18 cellular contexts compared by ENCODE assay signal in genomic region chr12:75360920-75361319, GRCh38. TPM values are rescaled to one million over a fixed set of nuclear protein-coding genes. Genes with fewer than 3 reads are reported as not detected.
A peak's percentile ranks its signal among the peaks of the same experiment; 100 is the strongest.
DNase-seq lines count a peak whose midpoint lies in the region; ATAC-seq and TF ChIP-seq lines count a peak whose summit lies in the region.
"Had no signal": no experiment of that assay in that cellular context is flagged by ENCODE, and none has a peak within 500 bp of the region (broad histone marks: within the 10 kb centered on the region; RNA-seq: fewer than 3 reads in every experiment).

No MANE protein-coding gene starts in this region.

- CTCF ChIA-PET in activated naive CD4-positive, alpha-beta T cell treated with anti-CD3 and anti-CD28 coated beads, Interleukin-2, amount 10 ng/mL, durations not matched to agents 7 days and 5 days (lab: Charles Lee): interaction anchor here (1.2 kb wide), 1 partner anchor 27 kb away, joined by 3 read pairs; the partner anchor contains the start of gene GLIPR1L1

- H3K27me3 ChIP-seq in smooth muscle cell (ENCODE audit: low read depth) (no peaks in the 10 kb centered on the region), MG63 (no peaks in the 10 kb centered on the region)
- H3K27me3 ChIP-seq: Peyer's patch had no signal

- no peak for TF ChIP-seq CTCF in smooth muscle cell (IDR thresholded peaks at IDR 0.05; ENCODE audit: borderline replicate concordance, insufficient read depth, poor library complexity, severe bottlenecking)

- H3K27me3 Mint-ChIP-seq in activated naive CD4-positive, alpha-beta T cell treated with anti-CD3 and anti-CD28 coated beads, Interleukin-2, amount 10 ng/mL, durations not matched to agents 7 days and 5 days: no peaks in the 10 kb centered on the region
- no peaks in the 10 kb centered on the region for H3K27me3 Mint-ChIP-seq in activated T-helper 1 cell treated with anti-CD3 and anti-CD28 coated beads, Interleukin-12 subunit alpha, Interleukin-12 subunit beta, Interleukin-2, Interleukin-4 antibody, amounts not matched to agents 30 ng/mL and 10 ng/mL and 1 ng/mL, durations not matched to agents 14 hours and 24 hours and 36 hours (ENCODE audit: insufficient read depth)

- no peaks in the 10 kb centered on the region for H4K20me1 ChIP-seq in smooth muscle cell (ENCODE audit: low read depth)

- no peaks in the 10 kb centered on the region for H3K4me1 Mint-ChIP-seq in activated naive CD4-positive, alpha-beta T cell treated with anti-CD3 and anti-CD28 coated beads, Interleukin-2, amount 10 ng/mL, durations not matched to agents 7 days and 5 days
- peaks cover 13% of the 10 kb centered on the region for H3K4me1 Mint-ChIP-seq in activated T-helper 1 cell treated with anti-CD3 and anti-CD28 coated beads, Interleukin-12 subunit alpha, Interleukin-12 subunit beta, Interleukin-2, Interleukin-4 antibody, amounts not matched to agents 30 ng/mL and 10 ng/mL and 1 ng/mL, durations not matched to agents 14 hours and 24 hours and 36 hours (ENCODE audit: low read depth)
- H3K4me1 Mint-ChIP-seq in stimulated activated effector memory CD8-positive, alpha-beta T cell treated with anti-CD3 and anti-CD28 coated beads, Interleukin-12 subunit alpha, Interleukin-12 subunit beta, amount 100 ng/mL, for 72 hours: peaks cover 14% of the 10 kb centered on the region

- H3K27ac Mint-ChIP-seq in activated naive CD4-positive, alpha-beta T cell treated with anti-CD3 and anti-CD28 coated beads, Interleukin-2, amount 50 U/mL, for 72 hours: peak overlapping the region; percentile 32 to 40
- no peak overlapping the region for H3K27ac Mint-ChIP-seq in activated naive CD4-positive, alpha-beta T cell treated with anti-CD3 and anti-CD28 coated beads, Interleukin-2, amount 10 ng/mL, durations not matched to agents 7 days and 5 days
- peak overlapping the region; percentile 71 for H3K27ac Mint-ChIP-seq in activated T-helper 1 cell treated with anti-CD3 and anti-CD28 coated beads, Interleukin-12 subunit alpha, Interleukin-12 subunit beta, Interleukin-2, Interleukin-4 antibody, amounts not matched to agents 30 ng/mL and 10 ng/mL and 1 ng/mL, durations not matched to agents 14 hours and 24 hours and 36 hours
- H3K27ac Mint-ChIP-seq in stimulated activated effector memory CD8-positive, alpha-beta T cell treated with anti-CD3 and anti-CD28 coated beads, Interleukin-12 subunit alpha, Interleukin-12 subunit beta, amount 100 ng/mL, for 72 hours: peak overlapping the region; percentile 40
- H3K27ac Mint-ChIP-seq: GM23338 had no signal

- no peak overlapping the region for H3K4me3 ChIP-seq in smooth muscle cell
- H3K4me3 ChIP-seq in MG63: no peak overlapping the region
- H3K4me3 ChIP-seq: GM23338, Peyer's patch had no signal

- no peak overlapping the region for H3K4me3 Mint-ChIP-seq in activated naive CD4-positive, alpha-beta T cell treated with anti-CD3 and anti-CD28 coated beads, Interleukin-2, amount 10 ng/mL, durations not matched to agents 7 days and 5 days
- no peak overlapping the region for H3K4me3 Mint-ChIP-seq in activated T-helper 1 cell treated with anti-CD3 and anti-CD28 coated beads, Interleukin-12 subunit alpha, Interleukin-12 subunit beta, Interleukin-2, Interleukin-4 antibody, amounts not matched to agents 30 ng/mL and 10 ng/mL and 1 ng/mL, durations not matched to agents 14 hours and 24 hours and 36 hours
- no peak overlapping the region for H3K4me3 Mint-ChIP-seq in stimulated activated effector memory CD8-positive, alpha-beta T cell treated with anti-CD3 and anti-CD28 coated beads, Interleukin-12 subunit alpha, Interleukin-12 subunit beta, amount 100 ng/mL, for 72 hours
- H3K4me3 Mint-ChIP-seq: GM23338 had no signal

- no peaks in the 10 kb centered on the region for H3K4me1 ChIP-seq in smooth muscle cell (ENCODE audit: low read depth)
- H3K4me1 ChIP-seq: Peyer's patch had no signal

- H3K36me3 ChIP-seq in smooth muscle cell (ENCODE audit: low read depth) (no peaks in the 10 kb centered on the region), MG63 (no peaks in the 10 kb centered on the region)
- H3K36me3 ChIP-seq: Peyer's patch had no signal

- intact Hi-C loops in activated T-helper 1 cell treated with anti-CD3 and anti-CD28 coated beads, Interleukin-12 subunit alpha, Interleukin-12 subunit beta, Interleukin-2, Interleukin-4 antibody, amounts not matched to agents 30 ng/mL and 10 ng/mL and 1 ng/mL, durations not matched to agents 14 hours and 24 hours and 36 hours (cut with micrococcal nuclease): no loop called here

- peaks cover 0 to 4% of the 10 kb centered on the region in 2 donors for H3K9me3 Mint-ChIP-seq in activated naive CD4-positive, alpha-beta T cell treated with anti-CD3 and anti-CD28 coated beads, Interleukin-2, amount 50 U/mL, for 72 hours
- H3K9me3 Mint-ChIP-seq in activated naive CD4-positive, alpha-beta T cell treated with anti-CD3 and anti-CD28 coated beads, Interleukin-2, amount 10 ng/mL, durations not matched to agents 7 days and 5 days: no peaks in the 10 kb centered on the region
- peaks cover 21% of the 10 kb centered on the region for H3K9me3 Mint-ChIP-seq in activated T-helper 1 cell treated with anti-CD3 and anti-CD28 coated beads, Interleukin-12 subunit alpha, Interleukin-12 subunit beta, Interleukin-2, Interleukin-4 antibody, amounts not matched to agents 30 ng/mL and 10 ng/mL and 1 ng/mL, durations not matched to agents 14 hours and 24 hours and 36 hours
- H3K9me3 Mint-ChIP-seq in stimulated activated effector memory CD8-positive, alpha-beta T cell treated with anti-CD3 and anti-CD28 coated beads, Interleukin-12 subunit alpha, Interleukin-12 subunit beta, amount 100 ng/mL, for 72 hours: no peaks in the 10 kb centered on the region

- peak; percentile 20 to 59 for ATAC-seq in activated naive CD4-positive, alpha-beta T cell treated with anti-CD3 and anti-CD28 coated beads, Interleukin-2, amount 50 U/mL, for 72 hours
- peak; percentile 63 for ATAC-seq in HG02852 (IDR thresholded peaks at IDR 0.05; ENCODE audit: unreplicated experiment)
- ATAC-seq in stimulated activated effector memory CD8-positive, alpha-beta T cell treated with anti-CD3 and anti-CD28 coated beads, Interleukin-12 subunit alpha, Interleukin-12 subunit beta, amount 100 ng/mL, for 72 hours: peak; percentile 44
- ATAC-seq: GM23338, HepG2 had no signal

- peaks cover 0 to 10% of the 10 kb centered on the region in 2 donors for H3K36me3 Mint-ChIP-seq in activated naive CD4-positive, alpha-beta T cell treated with anti-CD3 and anti-CD28 coated beads, Interleukin-2, amount 50 U/mL, for 72 hours
- H3K36me3 Mint-ChIP-seq in activated naive CD4-positive, alpha-beta T cell treated with anti-CD3 and anti-CD28 coated beads, Interleukin-2, amount 10 ng/mL, durations not matched to agents 7 days and 5 days: no peaks in the 10 kb centered on the region
- H3K36me3 Mint-ChIP-seq in activated T-helper 1 cell treated with anti-CD3 and anti-CD28 coated beads, Interleukin-12 subunit alpha, Interleukin-12 subunit beta, Interleukin-2, Interleukin-4 antibody, amounts not matched to agents 30 ng/mL and 10 ng/mL and 1 ng/mL, durations not matched to agents 14 hours and 24 hours and 36 hours (ENCODE audit: low read depth): peaks cover 2% of the 10 kb centered on the region
- H3K36me3 Mint-ChIP-seq in stimulated activated effector memory CD8-positive, alpha-beta T cell treated with anti-CD3 and anti-CD28 coated beads, Interleukin-12 subunit alpha, Interleukin-12 subunit beta, amount 100 ng/mL, for 72 hours: no peaks in the 10 kb centered on the region

- no peaks in the 10 kb centered on the region for H3F3A ChIP-seq in smooth muscle cell (ENCODE audit: low read depth)

- DNase-seq in activated naive CD4-positive, alpha-beta T cell treated with anti-CD3 and anti-CD28 coated beads, Interleukin-2, amount 50 U/mL, for 72 hours (ENCODE audit: low spot score in 2 of 2): no peak
- no peak for DNase-seq in activated naive CD4-positive, alpha-beta T cell treated with anti-CD3 and anti-CD28 coated beads, Interleukin-2, amount 10 ng/mL, durations not matched to agents 7 days and 5 days
- DNase-seq in activated T-helper 1 cell treated with anti-CD3 and anti-CD28 coated beads, Interleukin-12 subunit alpha, Interleukin-12 subunit beta, Interleukin-2, Interleukin-4 antibody, amounts not matched to agents 30 ng/mL and 10 ng/mL and 1 ng/mL, durations not matched to agents 14 hours and 24 hours and 36 hours (ENCODE audit: low spot score): no peak
- DNase-seq in stimulated activated effector memory CD8-positive, alpha-beta T cell treated with anti-CD3 and anti-CD28 coated beads, Interleukin-12 subunit alpha, Interleukin-12 subunit beta, amount 100 ng/mL, for 72 hours (ENCODE audit: low spot score in 2 of 2): no peak
- DNase-seq in DMS153 treated with DMSO at 0.1 percent for 48 hours (lab: John Stamatoyannopoulos, UW; ENCODE audit: unreplicated experiment) (no peak), smooth muscle cell (lab: John Stamatoyannopoulos, UW; ENCODE audit: unreplicated experiment) (no peak), MG63 (no peak)
- DNase-seq: ACHN, DMS 273 treated with DMSO at 0.1 percent for 48 hours, Karpas-422, NCI-H1417, NCI-H2029, NCI-H510A treated with DMSO at 0.1 percent for 48 hours, Peyer's patch, SHP77 treated with DMSO at 0.1 percent for 48 hours had no signal

- no peaks in the 10 kb centered on the region for H3K79me2 ChIP-seq in smooth muscle cell (ENCODE audit: low read depth)

- H2AFZ ChIP-seq in smooth muscle cell (ENCODE audit: low read depth): no peak overlapping the region
- H2AFZ ChIP-seq: GM23338 had no signal

- no peak overlapping the region for H3K27ac ChIP-seq in smooth muscle cell (ENCODE audit: low read depth)
- H3K27ac ChIP-seq: Peyer's patch had no signal

- no peaks in the 10 kb centered on the region for H3K9me3 ChIP-seq in smooth muscle cell (replicated peaks; ENCODE audit: low read depth)
- H3K9me3 ChIP-seq in MG63: no peaks in the 10 kb centered on the region
- H3K9me3 ChIP-seq: Peyer's patch had no signal

- no peak overlapping the region for H3K9ac ChIP-seq in smooth muscle cell (ENCODE audit: low read depth)

- H3K4me2 ChIP-seq in smooth muscle cell: no peak overlapping the region
- H3K4me2 ChIP-seq: GM23338 had no signal

RNA-seq across cellular contexts. Expression of gene GLIPR1L1, which starts 26.4 kb away (rescaled TPM):
- not detected for total RNA-seq in activated naive CD4-positive, alpha-beta T cell treated with anti-CD3 and anti-CD28 coated beads, Interleukin-2, amount 50 U/mL, for 72 hours
- not detected in 2 replicates for total RNA-seq in activated T-helper 1 cell treated with anti-CD3 and anti-CD28 coated beads, Interleukin-12 subunit alpha, Interleukin-12 subunit beta, Interleukin-2, Interleukin-4 antibody, amounts not matched to agents 30 ng/mL and 10 ng/mL and 1 ng/mL, durations not matched to agents 14 hours and 24 hours and 36 hours
- not detected in 2 replicates for total RNA-seq in smooth muscle cell
- 0.70 TPM in 1 of 2 replicates, not detected in the other for polyA plus RNA-seq in smooth muscle cell
- not detected in 2 replicates for total RNA-seq in MG63 (2014; rRNA removed; shearing (Covaris generic); ENCODE audit: low replicate concordance)
- total RNA-seq: GM23338, HepG2, Peyer's patch had no signal
- polyA plus RNA-seq: HepG2 had no signal

RNA-seq across cellular contexts. Expression of gene GLIPR1L2, which starts 30.0 kb away (rescaled TPM):
- total RNA-seq in activated naive CD4-positive, alpha-beta T cell treated with anti-CD3 and anti-CD28 coated beads, Interleukin-2, amount 50 U/mL, for 72 hours: under 1 TPM; 0.66 to 0.68 TPM
- not detected in 2 replicates for total RNA-seq in activated T-helper 1 cell treated with anti-CD3 and anti-CD28 coated beads, Interleukin-12 subunit alpha, Interleukin-12 subunit beta, Interleukin-2, Interleukin-4 antibody, amounts not matched to agents 30 ng/mL and 10 ng/mL and 1 ng/mL, durations not matched to agents 14 hours and 24 hours and 36 hours
- total RNA-seq in smooth muscle cell: 0.13 and 2.5 TPM in 2 replicates
- not detected in 2 replicates for polyA plus RNA-seq in smooth muscle cell
- total RNA-seq in MG63 (2014; rRNA removed; shearing (Covaris generic); ENCODE audit: low replicate concordance): not detected in 2 replicates
- total RNA-seq: GM23338, HepG2 had no signal
- polyA plus RNA-seq: HepG2 had no signal

RNA-seq across cellular contexts. Expression of gene CAPS2, which starts 30.8 kb away (rescaled TPM):
- 10 to 100 TPM in 1 of 2 donors, 1 to 10 TPM in 1; 4.6 to 10.2 TPM for total RNA-seq in activated naive CD4-positive, alpha-beta T cell treated with anti-CD3 and anti-CD28 coated beads, Interleukin-2, amount 50 U/mL, for 72 hours
- 1.1 and 1.2 TPM in 2 replicates for total RNA-seq in activated T-helper 1 cell treated with anti-CD3 and anti-CD28 coated beads, Interleukin-12 subunit alpha, Interleukin-12 subunit beta, Interleukin-2, Interleukin-4 antibody, amounts not matched to agents 30 ng/mL and 10 ng/mL and 1 ng/mL, durations not matched to agents 14 hours and 24 hours and 36 hours
- total RNA-seq in smooth muscle cell: 3.7 and 14.3 TPM in 2 replicates
- polyA plus RNA-seq in smooth muscle cell: 0.66 and 3.5 TPM in 2 replicates
- 0.37 and 0.43 TPM in 2 replicates for total RNA-seq in MG63 (2014; rRNA removed; shearing (Covaris generic); ENCODE audit: low replicate concordance)
- total RNA-seq: HepG2 had no signal
